In genomic region chr2:202147775-202148174, GRCh38 we compare ENCODE assay signal across 28 cellular contexts.
DNase-seq lines count a peak whose midpoint lies in the region; ATAC-seq and TF ChIP-seq lines count a peak whose summit lies in the region.
"Had no signal": no experiment of that assay in that cellular context is flagged by ENCODE, and none has a peak within 500 bp of the region (broad histone marks: within the 10 kb centered on the region; RNA-seq: fewer than 3 reads in every experiment).

No MANE protein-coding gene starts in this region.

- no peak overlapping the region for H3K9ac ChIP-seq in mesendoderm (ENCODE audit: low read length)

- no peak overlapping the region for H2BK15ac ChIP-seq in mesendoderm (replicated peaks; ENCODE audit: low read depth)

- H3K27ac ChIP-seq in right atrium auricular region (no peak overlapping the region), mesendoderm (ENCODE audit: low read depth, low read length) (peak overlapping the region; percentile 2), SJCRH30 (no peak overlapping the region)
- H3K27ac ChIP-seq: foreskin keratinocyte, left lung, psoas muscle, RWPE1 had no signal

- H3K9me3 ChIP-seq in right atrium auricular region: no peaks in the 10 kb centered on the region
- H3K9me3 ChIP-seq in SJCRH30 (replicated peaks): no peaks in the 10 kb centered on the region
- H3K9me3 ChIP-seq: left lung, psoas muscle had no signal

- H3K36me3 Mint-ChIP-seq in activated naive CD4-positive, alpha-beta T cell treated with anti-CD3 and anti-CD28 coated beads for 36 hours (ENCODE audit: low read depth): no peaks in the 10 kb centered on the region
- H3K36me3 Mint-ChIP-seq: activated naive CD8-positive, alpha-beta T cell; CD14-positive monocyte; naive thymus-derived CD4-positive, alpha-beta T cell; T-cell; type B pancreatic cell had no signal

- CTCF ChIA-PET in activated naive CD4-positive, alpha-beta T cell treated with anti-CD3 and anti-CD28 coated beads for 36 hours (lab: Charles Lee): no interaction called here

- no peak overlapping the region for H3K4ac ChIP-seq in mesendoderm (ENCODE audit: low read depth, low read length)

- peak; percentile 58 for ATAC-seq in Right ventricle myocardium superior (ENCODE audit: poor library complexity)
- ATAC-seq: activated CD8-positive, alpha-beta T cell treated with anti-CD3 and anti-CD28 coated beads for 36 hours; effector memory CD8-positive, alpha-beta T cell; foreskin keratinocyte; left lung; naive thymus-derived CD4-positive, alpha-beta T cell; psoas muscle; stimulated activated naive CD8-positive, alpha-beta T cell treated with anti-CD3 and anti-CD28 coated beads, Interleukin-15, Interleukin-2, amounts not matched to agents 100 U/mL and 50 U/mL, for 24 hours; T-cell had no signal

- no peak for TF ChIP-seq CTCF in right atrium auricular region (IDR thresholded peaks at IDR 0.05)
- no peak for TF ChIP-seq CTCF in choroid plexus epithelial cell (conservative IDR thresholded peaks at IDR 0.05; ENCODE audit: low read depth, low read length)

- H3K56ac ChIP-seq in mesendoderm (ENCODE audit: low read length): peak overlapping the region; percentile 51

- H3K4me1 Mint-ChIP-seq in activated naive CD4-positive, alpha-beta T cell treated with anti-CD3 and anti-CD28 coated beads for 36 hours (ENCODE audit: low read depth): no peaks in the 10 kb centered on the region

- no peak overlapping the region for H3K4me2 ChIP-seq in mesendoderm (ENCODE audit: low read length)

- WGBS in mesendoderm (ENCODE audit: extremely low coverage, insufficient coverage, low lambda C conversion rate): no CpG with 5 or more reads among the region's 4 CpGs

- no peaks in the 10 kb centered on the region for H3K79me1 ChIP-seq in mesendoderm (ENCODE audit: low read length)

- no peak overlapping the region for H3K23ac ChIP-seq in mesendoderm (ENCODE audit: low read length)

- no peak overlapping the region for H3K4me3 ChIP-seq in right atrium auricular region
- H3K4me3 ChIP-seq in choroid plexus epithelial cell (ENCODE audit: low read depth, low read length): no peak overlapping the region
- no peak overlapping the region for H3K4me3 ChIP-seq in mesendoderm (ENCODE audit: low read length)
- H3K4me3 ChIP-seq in SJCRH30: no peak overlapping the region
- H3K4me3 ChIP-seq: left lung, psoas muscle had no signal

- H3K4me3 Mint-ChIP-seq in activated naive CD4-positive, alpha-beta T cell treated with anti-CD3 and anti-CD28 coated beads for 36 hours: no peak overlapping the region
- H3K4me3 Mint-ChIP-seq: activated CD8-positive, alpha-beta T cell treated with anti-CD3 and anti-CD28 coated beads for 36 hours; activated naive CD8-positive, alpha-beta T cell; CD14-positive monocyte; effector memory CD8-positive, alpha-beta T cell; H9; naive thymus-derived CD4-positive, alpha-beta T cell; T-cell; type B pancreatic cell had no signal

- no peak overlapping the region for H2AK5ac ChIP-seq in mesendoderm (ENCODE audit: low read length)

- H3K4me1 ChIP-seq in right atrium auricular region: peaks cover 0 to 26% of the 10 kb centered on the region in 2 donors
- peaks cover 18% of the 10 kb centered on the region for H3K4me1 ChIP-seq in mesendoderm (ENCODE audit: control insufficient read depth, low read depth, low read length)
- no peaks in the 10 kb centered on the region for H3K4me1 ChIP-seq in SJCRH30
- H3K4me1 ChIP-seq: foreskin keratinocyte, left lung had no signal

- H2BK5ac ChIP-seq in mesendoderm (ENCODE audit: low read length): no peak overlapping the region

- no peaks in the 10 kb centered on the region for H3K9me3 Mint-ChIP-seq in activated naive CD4-positive, alpha-beta T cell treated with anti-CD3 and anti-CD28 coated beads for 36 hours
- H3K9me3 Mint-ChIP-seq: activated CD8-positive, alpha-beta T cell treated with anti-CD3 and anti-CD28 coated beads for 36 hours; CD14-positive monocyte; effector memory CD8-positive, alpha-beta T cell; H9; T-cell; type B pancreatic cell had no signal

- in situ Hi-C loops in KBM-7 (cut with MboI; ENCODE audit: low pct_unique_long_range_greater_than_20kb, low sequenced_read_pairs): no loop called here

- H4K5ac ChIP-seq in mesendoderm (ENCODE audit: low read length): no peak overlapping the region

- peak overlapping the region; percentile 15 for H3K18ac ChIP-seq in mesendoderm (ENCODE audit: low read length)

- DNase-seq in Right ventricle myocardium superior (no peak), right atrium auricular region (ENCODE audit: low spot score) (no peak), choroid plexus epithelial cell (ENCODE audit: low read depth) (peak; percentile 66), mesendoderm (peak; percentile 53), KBM-7 (no peak), SJCRH30 (no peak)
- DNase-seq in stimulated activated CD8-positive, alpha-beta memory T cell treated with anti-CD3 and anti-CD28 coated beads, Interleukin-4, amount 100 ng/mL, for 48 hours: no peak
- no peak for DNase-seq in activated naive CD4-positive, alpha-beta T cell treated with anti-CD3 and anti-CD28 coated beads for 36 hours
- DNase-seq: activated CD8-positive, alpha-beta T cell treated with anti-CD3 and anti-CD28 coated beads for 36 hours; activated T-cell treated with anti-CD3 and anti-CD28 coated beads, Interleukin-2, amount 50 U/mL, for 48 hours; DMS 273 treated with DMSO at 0.1 percent for 48 hours; effector memory CD8-positive, alpha-beta T cell; foreskin keratinocyte; H9; Kasumi-1; left lung; naive thymus-derived CD4-positive, alpha-beta T cell; NCI-H1105 treated with DMSO at 0.1 percent for 48 hours; NCI-H2171; NCI-H82; psoas muscle; stimulated activated CD4-positive, alpha-beta T cell treated with anti-CD3 and anti-CD28 coated beads, Interleukin-15, amount 100 ng/mL, for 24 hours; stimulated activated naive CD8-positive, alpha-beta T cell treated with anti-CD3 and anti-CD28 coated beads, Interleukin-15, Interleukin-2, amounts not matched to agents 100 U/mL and 50 U/mL, for 24 hours; T-cell had no signal

- peaks cover 2% of the 10 kb centered on the region for H3K27me3 Mint-ChIP-seq in activated naive CD4-positive, alpha-beta T cell treated with anti-CD3 and anti-CD28 coated beads for 36 hours (ENCODE audit: low read depth)

- H4K8ac ChIP-seq in mesendoderm (ENCODE audit: low read depth, low read length): no peak overlapping the region

- no peaks in the 10 kb centered on the region for H3K36me3 ChIP-seq in right atrium auricular region
- no peaks in the 10 kb centered on the region for H3K36me3 ChIP-seq in mesendoderm (ENCODE audit: control insufficient read depth, insufficient read depth, low read length)
- no peaks in the 10 kb centered on the region for H3K36me3 ChIP-seq in SJCRH30
- H3K36me3 ChIP-seq: left lung had no signal

- no peaks in the 10 kb centered on the region for H3K27me3 ChIP-seq in right atrium auricular region
- no peaks in the 10 kb centered on the region for H3K27me3 ChIP-seq in mesendoderm (ENCODE audit: insufficient read depth, low read length, poor library complexity)
- H3K27me3 ChIP-seq in SJCRH30: peaks cover 9% of the 10 kb centered on the region; the same call in 1 of the 2 replicates
- H3K27me3 ChIP-seq: left lung had no signal

- H3K27ac Mint-ChIP-seq in activated naive CD4-positive, alpha-beta T cell treated with anti-CD3 and anti-CD28 coated beads for 36 hours: no peak overlapping the region
- H3K27ac Mint-ChIP-seq: activated CD8-positive, alpha-beta T cell treated with anti-CD3 and anti-CD28 coated beads for 36 hours; activated naive CD8-positive, alpha-beta T cell; effector memory CD8-positive, alpha-beta T cell; naive thymus-derived CD4-positive, alpha-beta T cell; T-cell; type B pancreatic cell had no signal

- no peaks in the 10 kb centered on the region for H3K79me2 ChIP-seq in mesendoderm (ENCODE audit: control insufficient read depth, insufficient read depth, low read length)

- peak overlapping the region; percentile 82 for H2BK120ac ChIP-seq in mesendoderm (ENCODE audit: low read depth, low read length)

- intact Hi-C loops in Right ventricle myocardium superior (cut with DNase I): no loop called here
- intact Hi-C loops in activated naive CD4-positive, alpha-beta T cell treated with anti-CD3 and anti-CD28 coated beads for 36 hours (cut with micrococcal nuclease): no loop called here

Comparison
In these comparisons a context has a peak if more than half of its experiments do, and no peak if none do; other contexts are left out.
1. DNase-seq: peak in choroid plexus epithelial cell (single experiment) and mesendoderm (single experiment); none in Right ventricle myocardium superior (single experiment), right atrium auricular region (single experiment), stimulated activated CD8-positive, alpha-beta memory T cell treated with anti-CD3 and anti-CD28 coated beads, Interleukin-4, amount 100 ng/mL, for 48 hours (single experiment), KBM-7 (single experiment), activated naive CD4-positive, alpha-beta T cell treated with anti-CD3 and anti-CD28 coated beads for 36 hours (single experiment) and SJCRH30 (0 of 2).